ENCODE assay signal across 1 cellular context in genomic region chr1:35832515-35832914, GRCh38.
TF ChIP-seq lines count a peak whose summit lies in the region.

No MANE protein-coding gene starts in this region.

TF ChIP-seq in IMR-90, 13 proteins besides CTCF, POLR2A, EP300 and RAD21 (continued from another document):
- TF ChIP-seq ELK1 (IDR thresholded peaks at IDR 0.05; ENCODE audit: borderline replicate concordance, low read depth, low read length) (no peak), BHLHE40 (IDR thresholded peaks at IDR 0.05; ENCODE audit: low read depth, low read length) (no peak), CEBPB (IDR thresholded peaks at IDR 0.05; ENCODE audit: low read depth, low read length) (no peak)
